Comparison of ENCODE assay signal across 1 cellular context in genomic region chr6:157732416-157733161, GRCh38.
TF ChIP-seq lines count a peak whose summit lies in the region.

No MANE protein-coding gene starts in this region.

TF ChIP-seq in HepG2, 621 proteins besides CTCF, POLR2A, EP300 and RAD21 (continued from another document and continues in another):
- TF ChIP-seq, protein P1, sequence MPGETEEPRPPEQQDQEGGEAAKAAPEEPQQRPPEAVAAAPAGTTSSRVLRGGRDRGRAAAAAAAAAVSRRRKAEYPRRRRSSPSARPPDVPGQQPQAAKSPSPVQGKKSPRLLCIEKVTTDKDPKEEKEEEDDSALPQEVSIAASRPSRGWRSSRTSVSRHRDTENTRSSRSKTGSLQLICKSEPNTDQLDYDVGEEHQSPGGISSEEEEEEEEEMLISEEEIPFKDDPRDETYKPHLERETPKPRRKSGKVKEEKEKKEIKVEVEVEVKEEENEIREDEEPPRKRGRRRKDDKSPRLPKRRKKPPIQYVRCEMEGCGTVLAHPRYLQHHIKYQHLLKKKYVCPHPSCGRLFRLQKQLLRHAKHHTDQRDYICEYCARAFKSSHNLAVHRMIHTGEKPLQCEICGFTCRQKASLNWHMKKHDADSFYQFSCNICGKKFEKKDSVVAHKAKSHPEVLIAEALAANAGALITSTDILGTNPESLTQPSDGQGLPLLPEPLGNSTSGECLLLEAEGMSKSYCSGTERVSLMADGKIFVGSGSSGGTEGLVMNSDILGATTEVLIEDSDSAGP (CRISPR knock-in tag; IDR thresholded peaks at IDR 0.05; ENCODE audit: borderline replicate concordance), result 0 out of 2 replicates have a peak, but pooled peaks have one; percentile 24
- TF ChIP-seq ZNF20 (CRISPR knock-in tag; IDR thresholded peaks at IDR 0.05), result no peak
- no peak for TF ChIP-seq ZNF777 (CRISPR knock-in tag; IDR thresholded peaks at IDR 0.05)
- peak; percentile 52; the same call in 1 of the 2 replicates for TF ChIP-seq REPIN1 (CRISPR knock-in tag; IDR thresholded peaks at IDR 0.05; ENCODE audit: borderline replicate concordance, low read depth)
- no peak for TF ChIP-seq TBP (CRISPR knock-in tag; IDR thresholded peaks at IDR 0.05)
- 0 out of 2 replicates have a peak, but pooled peaks have one; percentile 40 for TF ChIP-seq NFIC (IDR thresholded peaks at IDR 0.05; ENCODE audit: low read length)
- peak; percentile 56; the same call in 1 of the 2 replicates for TF ChIP-seq FOXO1 (CRISPR knock-in tag; IDR thresholded peaks at IDR 0.05)
- TF ChIP-seq CCDC6 (CRISPR knock-in tag; IDR thresholded peaks at IDR 0.05), result no peak
- TF ChIP-seq ATRX (CRISPR knock-in tag; IDR thresholded peaks at IDR 0.05; ENCODE audit: borderline replicate concordance), result no peak
- no peak for TF ChIP-seq MAFG (CRISPR knock-in tag; IDR thresholded peaks at IDR 0.05)
- TF ChIP-seq ZNF441 (CRISPR knock-in tag; IDR thresholded peaks at IDR 0.05; ENCODE audit: borderline replicate concordance), result no peak
- TF ChIP-seq HOMEZ (CRISPR knock-in tag; IDR thresholded peaks at IDR 0.05; ENCODE audit: low read depth), result peak; percentile 25; the same call in 1 of the 2 replicates
- 0 out of 2 replicates have a peak, but pooled peaks have one; percentile 45 for TF ChIP-seq ZNF607 (CRISPR knock-in tag; IDR thresholded peaks at IDR 0.05; ENCODE audit: borderline replicate concordance)
- TF ChIP-seq PREB (CRISPR knock-in tag; IDR thresholded peaks at IDR 0.05), result no peak
- TF ChIP-seq ZNF501 (CRISPR knock-in tag; IDR thresholded peaks at IDR 0.05), result 0 out of 2 replicates have a peak, but pooled peaks have one; percentile 15
- TF ChIP-seq, protein P2, sequence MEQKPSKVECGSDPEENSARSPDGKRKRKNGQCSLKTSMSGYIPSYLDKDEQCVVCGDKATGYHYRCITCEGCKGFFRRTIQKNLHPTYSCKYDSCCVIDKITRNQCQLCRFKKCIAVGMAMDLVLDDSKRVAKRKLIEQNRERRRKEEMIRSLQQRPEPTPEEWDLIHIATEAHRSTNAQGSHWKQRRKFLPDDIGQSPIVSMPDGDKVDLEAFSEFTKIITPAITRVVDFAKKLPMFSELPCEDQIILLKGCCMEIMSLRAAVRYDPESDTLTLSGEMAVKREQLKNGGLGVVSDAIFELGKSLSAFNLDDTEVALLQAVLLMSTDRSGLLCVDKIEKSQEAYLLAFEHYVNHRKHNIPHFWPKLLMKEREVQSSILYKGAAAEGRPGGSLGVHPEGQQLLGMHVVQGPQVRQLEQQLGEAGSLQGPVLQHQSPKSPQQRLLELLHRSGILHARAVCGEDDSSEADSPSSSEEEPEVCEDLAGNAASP (CRISPR knock-in tag; IDR thresholded peaks at IDR 0.05; ENCODE audit: borderline replicate concordance), result no peak
- TF ChIP-seq SMAD1 (CRISPR knock-in tag; IDR thresholded peaks at IDR 0.05; ENCODE audit: borderline replicate concordance, low read depth), result no peak
- TF ChIP-seq, protein P3, sequence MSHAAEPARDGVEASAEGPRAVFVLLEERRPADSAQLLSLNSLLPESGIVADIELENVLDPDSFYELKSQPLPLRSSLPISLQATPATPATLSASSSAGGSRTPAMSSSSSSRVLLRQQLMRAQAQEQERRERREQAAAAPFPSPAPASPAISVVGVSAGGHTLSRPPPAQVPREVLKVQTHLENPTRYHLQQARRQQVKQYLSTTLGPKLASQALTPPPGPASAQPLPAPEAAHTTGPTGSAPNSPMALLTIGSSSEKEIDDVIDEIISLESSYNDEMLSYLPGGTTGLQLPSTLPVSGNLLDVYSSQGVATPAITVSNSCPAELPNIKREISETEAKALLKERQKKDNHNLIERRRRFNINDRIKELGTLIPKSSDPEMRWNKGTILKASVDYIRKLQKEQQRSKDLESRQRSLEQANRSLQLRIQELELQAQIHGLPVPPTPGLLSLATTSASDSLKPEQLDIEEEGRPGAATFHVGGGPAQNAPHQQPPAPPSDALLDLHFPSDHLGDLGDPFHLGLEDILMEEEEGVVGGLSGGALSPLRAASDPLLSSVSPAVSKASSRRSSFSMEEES (CRISPR knock-in tag; IDR thresholded peaks at IDR 0.05), result no peak
- no peak for TF ChIP-seq TCF12 (IDR thresholded peaks at IDR 0.05)
- TF ChIP-seq TCF12 (CRISPR knock-in tag; IDR thresholded peaks at IDR 0.05), result no peak
- peak; percentile 52; the same call in 1 of the 2 replicates for TF ChIP-seq ETS1 (CRISPR knock-in tag; IDR thresholded peaks at IDR 0.05)
- no peak for TF ChIP-seq SSRP1 (CRISPR knock-in tag; IDR thresholded peaks at IDR 0.05)
- no peak; the same call in 1 of the 2 replicates for TF ChIP-seq YEATS2 (CRISPR knock-in tag; IDR thresholded peaks at IDR 0.05; ENCODE audit: borderline replicate concordance)
- 0 out of 2 replicates have a peak, but pooled peaks have one; percentile 23 for TF ChIP-seq HDAC2 (CRISPR knock-in tag; IDR thresholded peaks at IDR 0.05)
- 0 out of 2 replicates have a peak, but pooled peaks have one; percentile 65 for TF ChIP-seq FOSL2 (CRISPR knock-in tag; IDR thresholded peaks at IDR 0.05)
- 0 out of 2 replicates have a peak, but pooled peaks have one; percentile 13 for TF ChIP-seq IRF2 (CRISPR knock-in tag; IDR thresholded peaks at IDR 0.05)
- TF ChIP-seq FOXK1 (CRISPR knock-in tag; IDR thresholded peaks at IDR 0.05; ENCODE audit: borderline replicate concordance, low read depth), result peak; percentile 47; the same call in 1 of the 2 replicates
- TF ChIP-seq ZNF34 (CRISPR knock-in tag; IDR thresholded peaks at IDR 0.05; ENCODE audit: borderline replicate concordance), result no peak
- 0 out of 2 replicates have a peak, but pooled peaks have one; percentile 19 for TF ChIP-seq ZHX2 (IDR thresholded peaks at IDR 0.05; ENCODE audit: low read depth)
- peak; percentile 57; the same call in 1 of the 2 replicates for TF ChIP-seq ZHX2 (CRISPR knock-in tag; IDR thresholded peaks at IDR 0.05; ENCODE audit: borderline replicate concordance)
- TF ChIP-seq DPF2 (CRISPR knock-in tag; IDR thresholded peaks at IDR 0.05; ENCODE audit: borderline replicate concordance, low read depth), result peak; percentile 70; the same call in 1 of the 2 replicates
- no peak for TF ChIP-seq DR1 (CRISPR knock-in tag; IDR thresholded peaks at IDR 0.05)
- TF ChIP-seq BCL6 (CRISPR knock-in tag; IDR thresholded peaks at IDR 0.05), result peak; percentile 43
- TF ChIP-seq, protein P4, sequence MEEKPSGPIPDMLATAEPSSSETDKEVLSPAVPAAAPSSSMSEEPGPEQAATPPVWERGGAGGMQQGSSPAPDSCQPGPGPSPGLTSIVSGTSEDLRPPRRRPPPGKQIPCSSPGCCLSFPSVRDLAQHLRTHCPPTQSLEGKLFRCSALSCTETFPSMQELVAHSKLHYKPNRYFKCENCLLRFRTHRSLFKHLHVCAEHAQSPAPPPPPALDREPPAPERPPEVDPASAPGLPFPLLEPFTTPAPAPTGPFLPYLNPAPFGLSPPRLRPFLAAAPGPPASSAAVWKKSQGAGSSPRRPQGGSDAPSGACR (CRISPR knock-in tag; IDR thresholded peaks at IDR 0.05), result no peak
- peak; percentile 71; the same call in 1 of the 2 replicates for TF ChIP-seq ISL2 (CRISPR knock-in tag; IDR thresholded peaks at IDR 0.05)
- TF ChIP-seq SP140L (CRISPR knock-in tag; IDR thresholded peaks at IDR 0.05; ENCODE audit: borderline replicate concordance), result no peak
- TF ChIP-seq ZNF232 (CRISPR knock-in tag; IDR thresholded peaks at IDR 0.05; ENCODE audit: borderline replicate concordance), result no peak
- TF ChIP-seq ESRRA (CRISPR knock-in tag; IDR thresholded peaks at IDR 0.05; ENCODE audit: low read depth), result peak; percentile 70
- TF ChIP-seq ZNF430 (CRISPR knock-in tag; IDR thresholded peaks at IDR 0.05), result no peak
- TF ChIP-seq ZNF335 (CRISPR knock-in tag; IDR thresholded peaks at IDR 0.05), result no peak
- no peak for TF ChIP-seq NFKBIZ (CRISPR knock-in tag; IDR thresholded peaks at IDR 0.05)
- peak; percentile 58; the same call in 1 of the 2 replicates for TF ChIP-seq ZMYM4 (CRISPR knock-in tag; IDR thresholded peaks at IDR 0.05)
- no peak for TF ChIP-seq ZNF598 (CRISPR knock-in tag; IDR thresholded peaks at IDR 0.05; ENCODE audit: borderline replicate concordance)
- TF ChIP-seq TBX2 (CRISPR knock-in tag; IDR thresholded peaks at IDR 0.05; ENCODE audit: borderline replicate concordance), result peak; percentile 43; the same call in 1 of the 2 replicates
- peak; percentile 48; the same call in 1 of the 2 replicates for TF ChIP-seq KDM6A (CRISPR knock-in tag; IDR thresholded peaks at IDR 0.05; ENCODE audit: low read depth)
- TF ChIP-seq NPAS2 (CRISPR knock-in tag; IDR thresholded peaks at IDR 0.05; ENCODE audit: borderline replicate concordance), result no peak
- 0 out of 2 replicates have a peak, but pooled peaks have one; percentile 61 for TF ChIP-seq HNRNPL (IDR thresholded peaks at IDR 0.05; ENCODE audit: low read depth, low read length)
- no peak for TF ChIP-seq CBFB (CRISPR knock-in tag; IDR thresholded peaks at IDR 0.05)
- no peak for TF ChIP-seq GPN1 (CRISPR knock-in tag; IDR thresholded peaks at IDR 0.05; ENCODE audit: borderline replicate concordance)
- TF ChIP-seq, protein P5, sequence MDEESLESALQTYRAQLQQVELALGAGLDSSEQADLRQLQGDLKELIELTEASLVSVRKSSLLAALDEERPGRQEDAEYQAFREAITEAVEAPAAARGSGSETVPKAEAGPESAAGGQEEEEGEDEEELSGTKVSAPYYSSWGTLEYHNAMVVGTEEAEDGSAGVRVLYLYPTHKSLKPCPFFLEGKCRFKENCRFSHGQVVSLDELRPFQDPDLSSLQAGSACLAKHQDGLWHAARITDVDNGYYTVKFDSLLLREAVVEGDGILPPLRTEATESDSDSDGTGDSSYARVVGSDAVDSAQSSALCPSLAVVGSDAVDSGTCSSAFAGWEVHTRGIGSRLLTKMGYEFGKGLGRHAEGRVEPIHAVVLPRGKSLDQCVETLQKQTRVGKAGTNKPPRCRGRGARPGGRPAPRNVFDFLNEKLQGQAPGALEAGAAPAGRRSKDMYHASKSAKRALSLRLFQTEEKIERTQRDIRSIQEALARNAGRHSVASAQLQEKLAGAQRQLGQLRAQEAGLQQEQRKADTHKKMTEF (CRISPR knock-in tag; IDR thresholded peaks at IDR 0.05), result peak; percentile 61
- no peak for TF ChIP-seq CREBL2 (CRISPR knock-in tag; IDR thresholded peaks at IDR 0.05; ENCODE audit: borderline replicate concordance)
